1 cellular context compared by ENCODE assay signal in genomic region chr1:169086603-169087455, GRCh38.
TF ChIP-seq lines count a peak whose summit lies in the region.

No MANE protein-coding gene starts in this region.

TF ChIP-seq in K562, 482 proteins besides CTCF, POLR2A, EP300 and RAD21 (continued from another document and continues in another):
- TF ChIP-seq MGA (IDR thresholded peaks at IDR 0.05) (no peak), ERF (CRISPR knock-in tag; IDR thresholded peaks at IDR 0.05) (no peak), MEF2D (tag; conservative IDR thresholded peaks at IDR 0.05; ENCODE audit: low read depth) (0 out of 2 replicates have a peak, but pooled peaks have one; percentile 26), THRB (CRISPR knock-in tag; conservative IDR thresholded peaks at IDR 0.05) (0 out of 2 replicates have a peak, but pooled peaks have one; percentile 15), E2F6 (IDR thresholded peaks at IDR 0.05; ENCODE audit: borderline replicate concordance in 1 of 2, extremely low read depth in 1 of 2, insufficient read depth in 1 of 2, insufficient read length in 1 of 2, low read depth in 1 of 2, low read length in 1 of 2, poor library complexity in 1 of 2, severe bottlenecking in 1 of 2) (no peak), ZNF695 (CRISPR knock-in tag; IDR thresholded peaks at IDR 0.05) (no peak), BRF1 (IDR thresholded peaks at IDR 0.05; ENCODE audit: borderline replicate concordance, extremely low read depth, insufficient read length) (no peak), PKNOX1 (IDR thresholded peaks at IDR 0.05) (peak; percentile 17; the same call in 1 of the 2 replicates), CREB1 (IDR thresholded peaks at IDR 0.05) (no peak), CREB1 (CRISPR knock-in tag; IDR thresholded peaks at IDR 0.05) (no peak), HMBOX1 (IDR thresholded peaks at IDR 0.05) (no peak), TAL1 (IDR thresholded peaks at IDR 0.05) (no peak), NEUROD1 (IDR thresholded peaks at IDR 0.05; ENCODE audit: borderline replicate concordance, low read depth, low read length, partially characterized antibody) (no peak), FOXJ2 (tag; IDR thresholded peaks at IDR 0.05) (peak; percentile 99), ZNF512 (tag; IDR thresholded peaks at IDR 0.05) (peak; percentile 76), MITF (IDR thresholded peaks at IDR 0.05) (no peak), CBFA2T3 (IDR thresholded peaks at IDR 0.05) (no peak), TAF9B (IDR thresholded peaks at IDR 0.05; ENCODE audit: partially characterized antibody) (no peak), RERE (CRISPR knock-in tag; IDR thresholded peaks at IDR 0.05; ENCODE audit: borderline replicate concordance) (no peak), POLR3A (IDR thresholded peaks at IDR 0.05; ENCODE audit: borderline replicate concordance, extremely low read depth, insufficient read depth, insufficient read length) (no peak), SRSF1 (IDR thresholded peaks at IDR 0.05; ENCODE audit: low read depth, low read length) (no peak), STAT6 (CRISPR knock-in tag; IDR thresholded peaks at IDR 0.05) (no peak), MTF1 (CRISPR knock-in tag; IDR thresholded peaks at IDR 0.05; ENCODE audit: borderline replicate concordance) (no peak)
